12 cellular contexts compared by ENCODE assay signal in genomic region chr5:110880413-110880812, GRCh38.
DNase-seq lines count a peak whose midpoint lies in the region; ATAC-seq and TF ChIP-seq lines count a peak whose summit lies in the region.
"Had no signal": no experiment of that assay in that cellular context is flagged by ENCODE, and none has a peak within 500 bp of the region (broad histone marks: within the 10 kb centered on the region; RNA-seq: fewer than 3 reads in every experiment).

No MANE protein-coding gene starts in this region.

- H3K4me3 Mint-ChIP-seq in MCF 10A (ENCODE audit: unreplicated experiment): no peak overlapping the region
- H3K4me3 Mint-ChIP-seq in CD4-positive, alpha-beta T cell: no peak overlapping the region
- H3K4me3 Mint-ChIP-seq: activated T-helper 17 cell treated with anti-CD3 and anti-CD28 coated beads, Interleukin-2, amount 50 U/mL, for 72 hours had no signal

- peaks cover 9% of the 10 kb centered on the region for H3K4me1 Mint-ChIP-seq in MCF 10A (ENCODE audit: insufficient read depth, unreplicated experiment)
- no peaks in the 10 kb centered on the region for H3K4me1 Mint-ChIP-seq in CD4-positive, alpha-beta T cell (ENCODE audit: low read depth)
- H3K4me1 Mint-ChIP-seq: activated T-helper 17 cell treated with anti-CD3 and anti-CD28 coated beads, Interleukin-2, amount 50 U/mL, for 72 hours had no signal

- DNase-seq in AG09309 (ENCODE audit: low read depth) (peak; percentile 78), HT-29 (ENCODE audit: low spot score) (peak; percentile 38), MCF 10A (ENCODE audit: unreplicated experiment) (peak; percentile 97), left lung (no peak), SKM-1 treated with dmso at 0.1 percent for 144 hours (lab: John Stamatoyannopoulos, UW; ENCODE audit: unreplicated experiment) (no peak)
- no peak for DNase-seq in CD4-positive, alpha-beta T cell
- DNase-seq: NCI-H1048 had no signal

- ATAC-seq in left lung: peak; percentile 22
- no peak for ATAC-seq in CD4-positive, alpha-beta T cell (ENCODE audit: poor library complexity)
- no peak for ATAC-seq in HG03025 (IDR thresholded peaks at IDR 0.05; ENCODE audit: low FRiP score, unreplicated experiment)
- ATAC-seq in GM21423 (IDR thresholded peaks at IDR 0.05; ENCODE audit: unreplicated experiment): no peak
- ATAC-seq: activated T-helper 17 cell treated with anti-CD3 and anti-CD28 coated beads, Interleukin-2, amount 50 U/mL, for 72 hours had no signal

- H3K4me1 ChIP-seq in left lung: no peaks in the 10 kb centered on the region
- H3K4me1 ChIP-seq: parathyroid adenoma had no signal

- H3K36me3 ChIP-seq in left lung: no peaks in the 10 kb centered on the region

- H3K9me3 ChIP-seq in left lung: peaks cover 0 to 6% of the 10 kb centered on the region in 2 donors
- H3K9me3 ChIP-seq in CD4-positive, alpha-beta T cell (ENCODE audit: control insufficient read depth, low read length): no peaks in the 10 kb centered on the region

- POLR2A ChIA-PET in MCF 10A (lab: Yijun Ruan, JAX): no interaction called here
- POLR2A ChIA-PET in CD4-positive, alpha-beta T cell (lab: Charles Lee): no interaction called here

- BruUV-seq in MCF 10A (replicated peaks; lab: Mats Ljungman, UMichigan): no TSS peak

- no peaks in the 10 kb centered on the region for H3K27me3 ChIP-seq in left lung
- no peaks in the 10 kb centered on the region for H3K27me3 ChIP-seq in CD4-positive, alpha-beta T cell (ENCODE audit: control insufficient read depth, insufficient read depth, low read length)

- no peaks in the 10 kb centered on the region for H3K9me3 Mint-ChIP-seq in MCF 10A (ENCODE audit: unreplicated experiment)
- H3K9me3 Mint-ChIP-seq in CD4-positive, alpha-beta T cell: peaks cover 5% of the 10 kb centered on the region
- H3K9me3 Mint-ChIP-seq: activated T-helper 17 cell treated with anti-CD3 and anti-CD28 coated beads, Interleukin-2, amount 50 U/mL, for 72 hours had no signal

- peaks cover 3% of the 10 kb centered on the region for H3K27me3 Mint-ChIP-seq in MCF 10A (ENCODE audit: insufficient read depth, unreplicated experiment)
- no peaks in the 10 kb centered on the region for H3K27me3 Mint-ChIP-seq in CD4-positive, alpha-beta T cell
- H3K27me3 Mint-ChIP-seq: activated T-helper 17 cell treated with anti-CD3 and anti-CD28 coated beads, Interleukin-2, amount 50 U/mL, for 72 hours had no signal

- H3K36me3 Mint-ChIP-seq in MCF 10A (ENCODE audit: insufficient read depth, unreplicated experiment): no peaks in the 10 kb centered on the region
- no peaks in the 10 kb centered on the region for H3K36me3 Mint-ChIP-seq in CD4-positive, alpha-beta T cell (ENCODE audit: low read depth)

- peak overlapping the region in 1 of 2 donors; percentile 37 for H3K27ac ChIP-seq in left lung
- H3K27ac ChIP-seq in CD4-positive, alpha-beta T cell (ENCODE audit: low read depth, low read length): no peak overlapping the region
- H3K27ac ChIP-seq: parathyroid adenoma, VCaP had no signal

- H3K4me3 ChIP-seq in AG09309 (ENCODE audit: control insufficient read depth, low read depth, low read length) (no peak overlapping the region), left lung (no peak overlapping the region)

- intact Hi-C loops in MCF 10A (cut with micrococcal nuclease): no loop called here
- intact Hi-C loops in left lung (cut with DNase I): no loop called here
- intact Hi-C loops in CD4-positive, alpha-beta T cell (cut with DNase I, micrococcal nuclease): no loop called here

- CTCF ChIA-PET in MCF 10A (lab: Yijun Ruan, JAX): interaction anchor here (1.0 kb wide), 1 partner anchor 182 kb away, joined by 3 read pairs; no protein-coding TSS in a partner anchor
- CTCF ChIA-PET in CD4-positive, alpha-beta T cell (lab: Charles Lee): no interaction called here

- TF ChIP-seq CTCF in AG09309 (IDR thresholded peaks at IDR 0.05; ENCODE audit: control insufficient read depth, insufficient read depth, low read depth, low read length, missing control alignments) (no peak), MCF 10A (IDR thresholded peaks at IDR 0.05; ENCODE audit: unreplicated experiment) (no peak), left lung (IDR thresholded peaks at IDR 0.05) (no peak)
- no peak for TF ChIP-seq CTCF in CD4-positive, alpha-beta T cell (IDR thresholded peaks at IDR 0.05)

- H3K27ac Mint-ChIP-seq in MCF 10A (ENCODE audit: low read depth, unreplicated experiment): no peak overlapping the region
- H3K27ac Mint-ChIP-seq in CD4-positive, alpha-beta T cell: no peak overlapping the region
- H3K27ac Mint-ChIP-seq: activated T-helper 17 cell treated with anti-CD3 and anti-CD28 coated beads, Interleukin-2, amount 50 U/mL, for 72 hours had no signal

Comparison
In these comparisons a context has a peak if more than half of its experiments do, and no peak if none do; other contexts are left out.
1. DNase-seq: peak in AG09309 (single experiment), HT-29 (single experiment) and MCF 10A (single experiment); none in left lung (0 of 2), SKM-1 treated with dmso at 0.1 percent for 144 hours (single experiment) and CD4-positive, alpha-beta T cell (0 of 10).